In the genomic region with DNA sequence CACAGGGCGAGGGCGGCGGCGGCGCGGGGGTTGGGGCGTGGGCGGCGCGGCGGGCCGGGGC, we compare ENCODE assay signal across 9 cellular contexts. TPM values are rescaled to one million over a fixed set of nuclear protein-coding genes. Genes with fewer than 3 reads are reported as not detected.
DNase-seq lines count a peak whose midpoint lies in the region; ATAC-seq, FAIRE-seq and TF ChIP-seq lines count a peak whose summit lies in the region.
"Had no signal": no experiment of that assay in that cellular context is flagged by ENCODE, and none has a peak within 500 bp of the region (broad histone marks: within the 10 kb centered on the region; RNA-seq: fewer than 3 reads in every experiment).

A gene (minus strand): TSS at position 30 of the 61 bp plus-strand sequence. CDS start 226 bp downstream, outside the sequence.

- intact Hi-C loops in activated naive CD4-positive, alpha-beta T cell treated with anti-CD3 and anti-CD28 coated beads for 36 hours (cut with micrococcal nuclease): loop anchor here (1.0 to 5.0 kb wide), 4 partner anchors 36 to 298 kb away; no protein-coding TSS in a partner anchor
- intact Hi-C loops in K562 (cut with micrococcal nuclease): loop anchor here (1.0 to 5.0 kb wide), 2 partner anchors 91 to 111 kb away; no protein-coding TSS in a partner anchor

- no peak within 1 kb of the TSS for H2BK12ac ChIP-seq in mesenchymal stem cell (ENCODE audit: low read length in 2 of 2)

- H4K8ac ChIP-seq in mesenchymal stem cell (ENCODE audit: low read length): no peak within 1 kb of the TSS

- no peaks in the 10 kb centered on the region for H3K79me2 ChIP-seq in K562 (ENCODE audit: control insufficient read depth, insufficient read depth, low read length)

- peak within 1 kb of the TSS; percentile 24 to 86; a peak in 3 of 4 replicates for H3K9ac ChIP-seq in K562 (ENCODE audit: insufficient read depth in 1 of 2, low read depth in 2 of 2, low read length in 2 of 2)
- H3K9ac ChIP-seq in mesenchymal stem cell (ENCODE audit: low read length): no peak within 1 kb of the TSS

- H3K4me3 ChIP-seq in K562: peak within 1 kb of the TSS; percentile 48
- H3K4me3 ChIP-seq in mesenchymal stem cell (ENCODE audit: insufficient read depth in 1 of 2, low read depth in 1 of 2, low read length in 2 of 2): peak within 1 kb of the TSS in 1 of 2 experiments; percentile 50

- H3K36me3 Mint-ChIP-seq in activated naive CD4-positive, alpha-beta T cell treated with anti-CD3 and anti-CD28 coated beads for 36 hours (ENCODE audit: low read depth): no peaks in the 10 kb centered on the region
- no peaks in the 10 kb centered on the region for H3K36me3 Mint-ChIP-seq in type B pancreatic cell

- no peak within 1 kb of the TSS for H2BK120ac ChIP-seq in mesenchymal stem cell (ENCODE audit: low read depth, low read length)

- H3K4me1 Mint-ChIP-seq in activated naive CD4-positive, alpha-beta T cell treated with anti-CD3 and anti-CD28 coated beads for 36 hours (ENCODE audit: low read depth): peaks cover 4% of the 10 kb centered on the region
- H3K4me1 Mint-ChIP-seq in type B pancreatic cell (ENCODE audit: unreplicated experiment): peaks cover 4% of the 10 kb centered on the region

- ATAC-seq in K562: no peak
- no peak for ATAC-seq in GM21825 (IDR thresholded peaks at IDR 0.05; ENCODE audit: unreplicated experiment)

- H3K4ac ChIP-seq in mesenchymal stem cell (ENCODE audit: low read depth in 1 of 2, low read length in 2 of 2): no peak within 1 kb of the TSS

- H2AFZ ChIP-seq in K562 (ENCODE audit: low read depth, low read length) (peak within 1 kb of the TSS; percentile 86), mesenchymal stem cell (ENCODE audit: low read depth, low read length) (no peak within 1 kb of the TSS)

- no peak within 1 kb of the TSS for H3K23ac ChIP-seq in mesenchymal stem cell (ENCODE audit: low read length in 2 of 2)

- no peak within 1 kb of the TSS for H4K91ac ChIP-seq in mesenchymal stem cell (ENCODE audit: low read length)

- no peaks in the 10 kb centered on the region for H3K79me1 ChIP-seq in mesenchymal stem cell (replicated peaks; ENCODE audit: low read length, poor library complexity, severe bottlenecking)

- WGBS in K562 (ENCODE audit: insufficient coverage, low coverage, missing lambda C conversion rate): 0% methylated on average over 9 of the region's 12 CpGs
- no CpG with 5 or more reads among the region's 12 CpGs for WGBS in mesenchymal stem cell

- no peak for TF ChIP-seq EP300 in K562 (IDR thresholded peaks at IDR 0.05; ENCODE audit: low read length)

- no peak within 1 kb of the TSS for H2AK5ac ChIP-seq in mesenchymal stem cell (ENCODE audit: low read length, severe bottlenecking)

- no peak within 1 kb of the TSS for H3K14ac ChIP-seq in mesenchymal stem cell (ENCODE audit: low read length in 2 of 2)

- peaks cover 53% of the 10 kb centered on the region for H4K20me1 ChIP-seq in K562 (replicated peaks; ENCODE audit: control insufficient read depth, insufficient read depth, low read length)

- TF ChIP-seq CTCF in K562 (IDR thresholded peaks at IDR 0.05 in 2 of 3, conservative IDR thresholded peaks at IDR 0.05 in 1 of 3; ENCODE audit: insufficient read depth in 2 of 3, low read depth in 1 of 3, low read length in 3 of 3) (no peak), type B pancreatic cell (conservative IDR thresholded peaks at IDR 0.05) (no peak)

- H3K18ac ChIP-seq in mesenchymal stem cell (ENCODE audit: low read depth in 1 of 2, low read length in 2 of 2): no peak within 1 kb of the TSS

- H3K36me3 ChIP-seq in K562 (ENCODE audit: control insufficient read depth, insufficient read depth, low read length) (no peaks in the 10 kb centered on the region), mesenchymal stem cell (ENCODE audit: control insufficient read depth in 1 of 2, insufficient read depth in 2 of 2, low read depth in 1 of 2, low read length in 2 of 2) (no peaks in the 10 kb centered on the region)

- H3K9me1 ChIP-seq in K562 (ENCODE audit: control insufficient read depth, insufficient read depth, low read length): peaks cover 4% of the 10 kb centered on the region

- H3K27ac ChIP-seq in K562 (ENCODE audit: extremely low read depth, low read depth, low read length) (no peak within 1 kb of the TSS), mesenchymal stem cell (ENCODE audit: low read length, poor library complexity, severe bottlenecking) (no peak within 1 kb of the TSS)

- BruUV-seq in K562 (replicated peaks; lab: Mats Ljungman, UMichigan): no TSS peak

- in situ Hi-C loops in K562 (cut with MboI): no loop called here

- H3K27me3 Mint-ChIP-seq in activated naive CD4-positive, alpha-beta T cell treated with anti-CD3 and anti-CD28 coated beads for 36 hours (ENCODE audit: low read depth): no peaks in the 10 kb centered on the region
- no peaks in the 10 kb centered on the region for H3K27me3 Mint-ChIP-seq in type B pancreatic cell

- H3K9me3 Mint-ChIP-seq in activated naive CD4-positive, alpha-beta T cell treated with anti-CD3 and anti-CD28 coated beads for 36 hours: no peaks in the 10 kb centered on the region
- no peaks in the 10 kb centered on the region for H3K9me3 Mint-ChIP-seq in type B pancreatic cell

- POLR2A ChIA-PET in K562 (lab: Yijun Ruan, JAX): no interaction called here

- peak within 1 kb of the TSS; percentile 66 for H3K4me3 Mint-ChIP-seq in activated naive CD4-positive, alpha-beta T cell treated with anti-CD3 and anti-CD28 coated beads for 36 hours
- H3K4me3 Mint-ChIP-seq in type B pancreatic cell: peak within 1 kb of the TSS; percentile 83

- H3K4me1 ChIP-seq in K562 (replicated peaks in 1 of 2; ENCODE audit: control insufficient read depth in 2 of 2, insufficient read depth in 2 of 2, low read length in 2 of 2) (peaks cover 4 to 69% of the 10 kb centered on the region in 2 experiments; a peak in 4 of 5 replicates), mesenchymal stem cell (ENCODE audit: control insufficient read depth, insufficient read depth, low read depth, low read length) (peaks cover 31% of the 10 kb centered on the region)

- H3K27ac Mint-ChIP-seq in activated naive CD4-positive, alpha-beta T cell treated with anti-CD3 and anti-CD28 coated beads for 36 hours: no peak within 1 kb of the TSS
- H3K27ac Mint-ChIP-seq in type B pancreatic cell: peak within 1 kb of the TSS; percentile 82

- H3K27me3 ChIP-seq in K562 (ENCODE audit: control insufficient read depth in 2 of 2, insufficient read depth in 2 of 2, low read length in 2 of 2) (peaks cover 16 to 67% of the 10 kb centered on the region in 2 experiments; a peak in 4 of 5 replicates), mesenchymal stem cell (ENCODE audit: control insufficient read depth in 1 of 2, insufficient read depth in 1 of 2, low read length in 2 of 2) (peaks cover 0 to 24% of the 10 kb centered on the region in 2 experiments)

- DNase-seq in activated naive CD4-positive, alpha-beta T cell treated with anti-CD3 and anti-CD28 coated beads for 36 hours: no peak
- DNase-seq in activated naive CD4-positive, alpha-beta T cell treated with anti-CD3 and anti-CD28 coated beads, Interleukin-2, amount 50 U/mL, for 16 hours: no peak
- DNase-seq in K562 (ENCODE audit: extremely low read depth in 1 of 4, low spot score in 3 of 4) (no peak), mesenchymal stem cell (no peak), type B pancreatic cell (ENCODE audit: extremely low spot score, unreplicated experiment) (no peak), HCEC 1CT (no peak), HPDE6-E6E7 (ENCODE audit: extremely low spot score) (no peak)
- DNase-seq: GOT3 had no signal

- H3K4me2 ChIP-seq in K562 (ENCODE audit: insufficient read depth, low read length) (peak within 1 kb of the TSS; percentile 73), mesenchymal stem cell (ENCODE audit: low read length, poor library complexity, severe bottlenecking) (peak within 1 kb of the TSS; percentile 97)

- TF ChIP-seq POLR2A in K562 (conservative IDR thresholded peaks at IDR 0.05): no peak

- no peak for FAIRE-seq in K562 (lab: Jason Lieb, UNC)

- no peaks in the 10 kb centered on the region for H3K9me3 ChIP-seq in K562 (replicated peaks; ENCODE audit: control insufficient read depth, insufficient read depth, low read depth, low read length)
- no peaks in the 10 kb centered on the region for H3K9me3 ChIP-seq in mesenchymal stem cell (ENCODE audit: control insufficient read depth, low read length)

- no peak within 1 kb of the TSS for H2BK15ac ChIP-seq in mesenchymal stem cell (ENCODE audit: low read depth, poor library complexity, severe bottlenecking)

- TF ChIP-seq RAD21 in K562 (CRISPR knock-in tag; conservative IDR thresholded peaks at IDR 0.05 in 1 of 2, IDR thresholded peaks at IDR 0.05 in 1 of 2): no peak

- H2BK5ac ChIP-seq in mesenchymal stem cell (ENCODE audit: low read depth, low read length, poor library complexity, severe bottlenecking): no peak within 1 kb of the TSS

- CTCF ChIA-PET in activated naive CD4-positive, alpha-beta T cell treated with anti-CD3 and anti-CD28 coated beads for 36 hours (lab: Charles Lee): no interaction called here
- CTCF ChIA-PET in K562 (lab: Yijun Ruan, JAX; ENCODE audit: low intra/inter-chr PET ratio): interaction anchor here (0.6 to 2.0 kb wide), 7 partner anchors 18 to 358 kb away, joined by 3 to 62 read pairs (median 5); no protein-coding TSS in a partner anchor

RNA-seq across cellular contexts. Expression of the gene that starts here (rescaled TPM):
- 1 to 10 TPM; 2.1 to 2.5 TPM for total RNA-seq in activated naive CD4-positive, alpha-beta T cell treated with anti-CD3 and anti-CD28 coated beads for 36 hours
- total RNA-seq in K562 (2011; cell fraction: chromatin; rRNA removed; ENCODE audit: low replicate concordance): 0.62 and 4.8 TPM in 2 replicates
- total RNA-seq in K562 (2011; cell fraction: nucleolus; rRNA removed): 7.4 and 9.8 TPM in 2 replicates
- total RNA-seq in K562 (2011; cell fraction: nucleoplasm; rRNA removed): 3.2 and 3.7 TPM in 2 replicates
- total RNA-seq in K562 (2014; rRNA removed) (1.5 and 2.3 TPM in 2 replicates), K562 (2014; rRNA removed; fragmentation: Illumina TruSeq; extraction: Trizol) (not detected in 2 replicates), K562 (2015; rRNA removed; fragmentation: Illumina TruSeq; extraction: Trizol) (0.41 and 0.43 TPM in 2 replicates), K562 (2021) (2.8 and 3.0 TPM in 2 replicates), type B pancreatic cell (ENCODE audit: low replicate concordance) (9.0 and 12.8 TPM in 2 replicates)
- polyA plus RNA-seq in K562 (2011; rRNA removed) (1.3 and 4.4 TPM in 2 replicates), K562 (2014; fragmentation: Illumina TruSeq; extraction: Trizol) (0.46 TPM in 1 of 2 replicates, not detected in the other), K562 (2014; fragmentation: Nextera tagmentation; extraction: Ambion mirVana) (under 1 TPM in 1 of 2 experiments, not detected in 1; 0.04 TPM), K562 (2014; rRNA removed) (1.2 and 2.3 TPM in 2 replicates)
- 5.9 and 9.9 TPM in 2 replicates for polyA plus RNA-seq in K562 (2011; cell fraction: cytosol; rRNA removed)
- 2.9 and 3.5 TPM in 2 replicates for polyA plus RNA-seq in K562 (2011; cell fraction: nucleus; rRNA removed)
- 2.9 and 4.6 TPM in 2 replicates for polyA plus RNA-seq in K562 (2012)
- polyA minus RNA-seq in K562 (2011; rRNA and poly(A)+ RNA removed): 1.0 and 1.5 TPM in 2 replicates
- polyA minus RNA-seq in K562 (2011; cell fraction: cytosol; rRNA and poly(A)+ RNA removed): 5.1 and 13.6 TPM in 2 replicates
- polyA minus RNA-seq in K562 (2011; cell fraction: nucleus; rRNA and poly(A)+ RNA removed): 0.40 and 1.3 TPM in 2 replicates
- polyA plus RNA-seq in mesenchymal stem cell (2013, experiment 1 of 2): 0.79 TPM
- 0.93 TPM for polyA plus RNA-seq in mesenchymal stem cell (2013, experiment 2 of 2)
